In genomic region chr6:42796171-42796570, GRCh38 we compare ENCODE assay signal across 1 cellular context.
TF ChIP-seq lines count a peak whose summit lies in the region.

No MANE protein-coding gene starts in this region.

TF ChIP-seq in IMR-90, 13 proteins besides CTCF, POLR2A, EP300 and RAD21:
- TF ChIP-seq MAZ (IDR thresholded peaks at IDR 0.05; ENCODE audit: borderline replicate concordance, low read depth, low read length) = no peak
- no peak for TF ChIP-seq MAFK (IDR thresholded peaks at IDR 0.05; ENCODE audit: low read depth, low read length)
- no peak for TF ChIP-seq CHD1 (IDR thresholded peaks at IDR 0.05; ENCODE audit: low read depth, low read length)
- no peak for TF ChIP-seq RCOR1 (IDR thresholded peaks at IDR 0.05; ENCODE audit: insufficient replicate concordance, low read length)
- TF ChIP-seq, protein P1, sequence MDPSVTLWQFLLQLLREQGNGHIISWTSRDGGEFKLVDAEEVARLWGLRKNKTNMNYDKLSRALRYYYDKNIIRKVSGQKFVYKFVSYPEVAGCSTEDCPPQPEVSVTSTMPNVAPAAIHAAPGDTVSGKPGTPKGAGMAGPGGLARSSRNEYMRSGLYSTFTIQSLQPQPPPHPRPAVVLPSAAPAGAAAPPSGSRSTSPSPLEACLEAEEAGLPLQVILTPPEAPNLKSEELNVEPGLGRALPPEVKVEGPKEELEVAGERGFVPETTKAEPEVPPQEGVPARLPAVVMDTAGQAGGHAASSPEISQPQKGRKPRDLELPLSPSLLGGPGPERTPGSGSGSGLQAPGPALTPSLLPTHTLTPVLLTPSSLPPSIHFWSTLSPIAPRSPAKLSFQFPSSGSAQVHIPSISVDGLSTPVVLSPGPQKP (IDR thresholded peaks at IDR 0.05; ENCODE audit: borderline replicate concordance, low read depth, low read length) = no peak
- no peak for TF ChIP-seq CEBPB (IDR thresholded peaks at IDR 0.05; ENCODE audit: low read depth, low read length)
- TF ChIP-seq USF2 (IDR thresholded peaks at IDR 0.05; ENCODE audit: low read depth, low read length) = no peak
- TF ChIP-seq BHLHE40 (IDR thresholded peaks at IDR 0.05; ENCODE audit: low read depth, low read length) = no peak
- TF ChIP-seq FOS (IDR thresholded peaks at IDR 0.05; ENCODE audit: low read depth, low read length) = no peak
- TF ChIP-seq MXI1 (IDR thresholded peaks at IDR 0.05; ENCODE audit: borderline replicate concordance, low read depth, low read length) = no peak
